In the genomic region with DNA sequence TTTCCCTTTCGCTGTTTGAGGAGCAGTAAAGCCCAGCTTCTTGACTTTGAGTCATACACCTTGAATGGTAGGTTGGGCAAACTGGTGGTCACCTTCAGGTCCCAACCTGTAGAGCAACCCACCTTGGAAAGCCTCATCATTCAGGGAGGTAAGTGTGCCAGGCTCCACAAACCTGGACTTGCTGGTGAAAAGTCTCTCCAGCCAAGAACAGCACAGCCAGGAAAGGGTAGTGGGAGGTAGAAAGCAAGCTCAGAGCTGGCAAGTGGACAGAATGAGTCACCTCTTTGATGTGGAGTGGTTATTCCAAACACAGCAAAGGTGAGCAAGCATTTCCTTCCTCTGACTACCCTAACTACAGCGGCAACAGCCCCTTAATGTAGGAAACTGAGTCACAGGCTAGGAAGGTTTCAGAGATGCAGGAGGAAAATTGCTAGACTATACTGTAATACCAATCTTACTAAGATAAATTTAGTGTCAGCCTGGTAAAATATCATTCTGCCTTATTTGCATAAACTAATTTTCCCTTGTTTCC, we compare ENCODE assay signal across 1 cellular context.
A peak's percentile ranks its signal among the peaks of the same experiment; 100 is the strongest.
TF ChIP-seq lines count a peak whose summit lies in the region.

No MANE protein-coding gene starts in this region.

TF ChIP-seq in HEK293, 187 proteins besides CTCF, POLR2A, EP300 and RAD21 (continued from another document):
- peak; percentile 43 for TF ChIP-seq PRDM10 (tag by site-specific recombination; IDR thresholded peaks at IDR 0.05)
- TF ChIP-seq, protein P1, sequence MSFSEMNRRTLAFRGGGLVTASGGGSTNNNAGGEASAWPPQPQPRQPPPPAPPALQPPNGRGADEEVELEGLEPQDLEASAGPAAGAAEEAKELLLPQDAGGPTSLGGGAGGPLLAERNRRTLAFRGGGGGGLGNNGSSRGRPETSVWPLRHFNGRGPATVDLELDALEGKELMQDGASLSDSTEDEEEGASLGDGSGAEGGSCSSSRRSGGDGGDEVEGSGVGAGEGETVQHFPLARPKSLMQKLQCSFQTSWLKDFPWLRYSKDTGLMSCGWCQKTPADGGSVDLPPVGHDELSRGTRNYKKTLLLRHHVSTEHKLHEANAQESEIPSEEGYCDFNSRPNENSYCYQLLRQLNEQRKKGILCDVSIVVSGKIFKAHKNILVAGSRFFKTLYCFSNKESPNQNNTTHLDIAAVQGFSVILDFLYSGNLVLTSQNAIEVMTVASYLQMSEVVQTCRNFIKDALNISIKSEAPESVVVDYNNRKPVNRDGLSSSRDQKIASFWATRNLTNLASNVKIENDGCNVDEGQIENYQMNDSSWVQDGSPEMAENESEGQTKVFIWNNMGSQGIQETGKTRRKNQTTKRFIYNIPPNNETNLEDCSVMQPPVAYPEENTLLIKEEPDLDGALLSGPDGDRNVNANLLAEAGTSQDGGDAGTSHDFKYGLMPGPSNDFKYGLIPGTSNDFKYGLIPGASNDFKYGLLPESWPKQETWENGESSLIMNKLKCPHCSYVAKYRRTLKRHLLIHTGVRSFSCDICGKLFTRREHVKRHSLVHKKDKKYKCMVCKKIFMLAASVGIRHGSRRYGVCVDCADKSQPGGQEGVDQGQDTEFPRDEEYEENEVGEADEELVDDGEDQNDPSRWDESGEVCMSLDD (tag by site-specific recombination; IDR thresholded peaks at IDR 0.05) = no peak
- TF ChIP-seq ZNF677 (tag by site-specific recombination; IDR thresholded peaks at IDR 0.05) = peak; percentile 37; the same call in 1 of the 2 replicates
- TF ChIP-seq, protein P2, sequence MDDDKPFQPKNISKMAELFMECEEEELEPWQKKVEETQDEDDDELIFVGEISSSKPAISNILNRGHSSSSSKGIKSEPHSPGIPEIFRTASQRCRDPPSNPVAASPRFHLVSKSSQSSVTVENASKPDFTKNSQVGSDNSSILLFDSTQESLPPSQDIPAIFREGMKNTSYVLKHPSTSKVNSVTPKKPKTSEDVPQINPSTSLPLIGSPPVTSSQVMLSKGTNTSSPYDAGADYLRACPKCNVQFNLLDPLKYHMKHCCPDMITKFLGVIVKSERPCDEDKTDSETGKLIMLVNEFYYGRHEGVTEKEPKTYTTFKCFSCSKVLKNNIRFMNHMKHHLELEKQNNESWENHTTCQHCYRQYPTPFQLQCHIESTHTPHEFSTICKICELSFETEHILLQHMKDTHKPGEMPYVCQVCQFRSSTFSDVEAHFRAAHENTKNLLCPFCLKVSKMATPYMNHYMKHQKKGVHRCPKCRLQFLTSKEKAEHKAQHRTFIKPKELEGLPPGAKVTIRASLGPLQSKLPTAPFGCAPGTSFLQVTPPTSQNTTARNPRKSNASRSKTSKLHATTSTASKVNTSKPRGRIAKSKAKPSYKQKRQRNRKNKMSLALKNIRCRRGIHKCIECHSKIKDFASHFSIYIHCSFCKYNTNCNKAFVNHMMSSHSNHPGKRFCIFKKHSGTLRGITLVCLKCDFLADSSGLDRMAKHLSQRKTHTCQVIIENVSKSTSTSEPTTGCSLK (tag by site-specific recombination; IDR thresholded peaks at IDR 0.05) = no peak
- peak; percentile 50 for TF ChIP-seq FEZF1 (tag by site-specific recombination; IDR thresholded peaks at IDR 0.05)
- 0 out of 2 replicates have a peak, but pooled peaks have one; percentile 12 for TF ChIP-seq SP7 (tag by site-specific recombination; IDR thresholded peaks at IDR 0.05)
- no peak for TF ChIP-seq ZBTB1 (tag by site-specific recombination; IDR thresholded peaks at IDR 0.05)
